ENCODE assay signal across 12 cellular contexts in genomic region chr18:50220249-50220648, GRCh38. TPM values are rescaled to one million over a fixed set of nuclear protein-coding genes. Genes with fewer than 3 reads are reported as not detected.
DNase-seq lines count a peak whose midpoint lies in the region; ATAC-seq and TF ChIP-seq lines count a peak whose summit lies in the region.
"Not testable (repeated sequence)": the region's sequence is repeated elsewhere in the genome, so short reads cannot be mapped to it uniquely, and the experiment has no call there.
"Had no signal": no experiment of that assay in that cellular context is flagged by ENCODE, and none has a peak within 500 bp of the region (broad histone marks: within the 10 kb centered on the region; RNA-seq: fewer than 3 reads in every experiment).

No MANE protein-coding gene starts in this region.

- H3K27ac ChIP-seq in endodermal cell (ENCODE audit: low read depth, low read length); liver (ENCODE audit: low read depth in 1 of 2, low read length in 2 of 2): not testable (repeated sequence)

- peaks cover 27% of the 10 kb centered on the region for H3K9me3 ChIP-seq in endodermal cell (ENCODE audit: control insufficient read depth, low read length)
- H3K9me3 ChIP-seq in liver (ENCODE audit: control insufficient read depth in 4 of 4, low read length in 3 of 4): not testable (repeated sequence)

- not testable (repeated sequence) for H3K9ac ChIP-seq in endodermal cell (ENCODE audit: extremely low read depth, low read length, poor library complexity, severe bottlenecking); liver (ENCODE audit: low read depth in 1 of 2, low read length in 2 of 2)

- H3K36me3 ChIP-seq in endodermal cell (ENCODE audit: control insufficient read depth, insufficient read depth, low read length); liver (ENCODE audit: control insufficient read depth in 4 of 4, insufficient read depth in 3 of 4, low read depth in 1 of 4, low read length in 3 of 4): not testable (repeated sequence)

- BruUV-seq in Calu3 (replicated peaks; lab: Mats Ljungman, UMichigan): not testable (repeated sequence)

- ATAC-seq in activated T-cell treated with anti-CD3 and anti-CD28 coated beads, Interleukin-2, amount 50 U/mL, for 72 hours (replicated peaks in 1 of 2): not testable (repeated sequence)

- not testable (repeated sequence) for H3K4me3 Mint-ChIP-seq in Calu3 (ENCODE audit: low read depth, unreplicated experiment); IgD-negative memory B cell; activated T-cell treated with anti-CD3 and anti-CD28 coated beads, Interleukin-2, amount 50 U/mL, for 72 hours; endodermal cell

- H3K4me1 ChIP-seq in endodermal cell (ENCODE audit: control insufficient read depth, insufficient read depth, low read length); liver (ENCODE audit: control insufficient read depth in 4 of 4, insufficient read depth in 4 of 4, low read length in 3 of 4): not testable (repeated sequence)

- not testable (repeated sequence) for H3K27me3 ChIP-seq in endodermal cell (ENCODE audit: control insufficient read depth, insufficient read depth, low read length, poor library complexity, severe bottlenecking); liver (ENCODE audit: control insufficient read depth in 4 of 4, insufficient read depth in 4 of 4, low read length in 3 of 4)

- not testable (repeated sequence) for H3K36me3 Mint-ChIP-seq in Calu3 (ENCODE audit: insufficient read depth, unreplicated experiment); IgD-negative memory B cell; activated T-cell treated with anti-CD3 and anti-CD28 coated beads, Interleukin-2, amount 50 U/mL, for 72 hours (ENCODE audit: insufficient read depth in 2 of 2); endodermal cell (ENCODE audit: low read depth)

- DNase-seq in Calu3; activated T-cell treated with anti-CD3 and anti-CD28 coated beads, Interleukin-2, amount 50 U/mL, for 72 hours; endodermal cell: not testable (repeated sequence)

- peaks cover 29% of the 10 kb centered on the region for H3K27me3 Mint-ChIP-seq in Calu3 (ENCODE audit: unreplicated experiment)
- peaks cover 28% of the 10 kb centered on the region for H3K27me3 Mint-ChIP-seq in IgD-negative memory B cell
- peaks cover 24% of the 10 kb centered on the region for H3K27me3 Mint-ChIP-seq in activated T-cell treated with anti-CD3 and anti-CD28 coated beads, Interleukin-2, amount 50 U/mL, for 72 hours (ENCODE audit: low read depth)
- peaks cover 14% of the 10 kb centered on the region for H3K27me3 Mint-ChIP-seq in endodermal cell (ENCODE audit: insufficient read depth)

- not testable (repeated sequence) for TF ChIP-seq CTCF in Calu3 (IDR thresholded peaks at IDR 0.05; ENCODE audit: unreplicated experiment); endodermal cell (conservative IDR thresholded peaks at IDR 0.05); liver (IDR thresholded peaks at IDR 0.05; ENCODE audit: low read depth, low read length, missing input control)

- CTCF ChIA-PET in Calu3 (lab: Charles Lee): not testable (repeated sequence)

- not testable (repeated sequence) for H3K9me3 Mint-ChIP-seq in Calu3 (ENCODE audit: low read depth, unreplicated experiment); activated T-cell treated with anti-CD3 and anti-CD28 coated beads, Interleukin-2, amount 50 U/mL, for 72 hours
- H3K9me3 Mint-ChIP-seq in IgD-negative memory B cell (peaks cover 4 to 13% (median 9%) of the 10 kb centered on the region in 3 donors), endodermal cell (peaks cover 57% of the 10 kb centered on the region)

- H3K4me3 ChIP-seq in endodermal cell (ENCODE audit: low read length): peak overlapping the region; percentile 36
- H3K4me3 ChIP-seq in liver (ENCODE audit: low read depth in 1 of 3, low read length in 3 of 3): not testable (repeated sequence)

- H3K27ac Mint-ChIP-seq in Calu3 (ENCODE audit: unreplicated experiment): peak overlapping the region; percentile 24
- H3K27ac Mint-ChIP-seq in IgD-negative memory B cell: peak overlapping the region in 2 of 3 donors; percentile 42 to 54
- peak overlapping the region; percentile 23 for H3K27ac Mint-ChIP-seq in activated T-cell treated with anti-CD3 and anti-CD28 coated beads, Interleukin-2, amount 50 U/mL, for 72 hours
- H3K27ac Mint-ChIP-seq in endodermal cell: not testable (repeated sequence)

- H3K4me1 Mint-ChIP-seq in Calu3 (ENCODE audit: low read depth, unreplicated experiment): peaks cover 43% of the 10 kb centered on the region
- not testable (repeated sequence) for H3K4me1 Mint-ChIP-seq in IgD-negative memory B cell; activated T-cell treated with anti-CD3 and anti-CD28 coated beads, Interleukin-2, amount 50 U/mL, for 72 hours (ENCODE audit: low read depth); endodermal cell

- TF ChIP-seq RAD21 in liver (IDR thresholded peaks at IDR 0.05): not testable (repeated sequence)

- intact Hi-C loops in Calu3 (cut with micrococcal nuclease; ENCODE audit: unreplicated experiment): not testable (repeated sequence)

- WGBS in endodermal cell (ENCODE audit: insufficient coverage in 1 of 2, insufficient read length in 1 of 2), 2 experiments: 91 to 93% methylated on average over 4 of the region's 4 CpGs
- 54% methylated on average over 4 of the region's 4 CpGs for WGBS in liver

TF ChIP-seq in liver, 16 proteins besides CTCF, POLR2A, EP300 and RAD21:
- TF ChIP-seq HNF4A (conservative IDR thresholded peaks at IDR 0.05) (peak; percentile 50 to 75), RXRA (IDR thresholded peaks at IDR 0.05) (peak in 1 of 2 donors; percentile 27)

RNA-seq across cellular contexts. Expression of gene MYO5B, which starts 25.3 kb away (rescaled TPM):
- total RNA-seq in Calu3 (2022): 56.7 and 59.1 TPM in 2 replicates
- polyA plus RNA-seq in IgD-negative memory B cell: 1.2 TPM
- under 1 TPM; 0.12 to 0.39 TPM for total RNA-seq in activated T-cell treated with anti-CD3 and anti-CD28 coated beads, Interleukin-2, amount 50 U/mL, for 72 hours
- 10 to 100 TPM; 12.2 to 16.8 TPM for total RNA-seq in endodermal cell
- 4.6 TPM for polyA plus RNA-seq in endodermal cell (2013, experiment 1 of 2)
- polyA plus RNA-seq in endodermal cell (2013, experiment 2 of 2): 4.1 TPM
- total RNA-seq in liver: 10 to 100 TPM in 1 of 2 donors, 1 to 10 TPM in 1; 5.4 to 23.4 TPM
- 10 to 100 TPM; 10.3 to 12.4 TPM for polyA plus RNA-seq in liver
- total RNA-seq: CD4-positive, alpha-beta memory T cell; CD4-positive, alpha-beta T cell; CD4-positive, CD25-positive, alpha-beta regulatory T cell; CD8-positive, alpha-beta T cell had no signal
- polyA plus RNA-seq: CD14-positive monocyte; CD8-positive, alpha-beta memory T cell had no signal

RNA-seq across cellular contexts. Expression of gene CFAP53, which starts 46.0 kb away (rescaled TPM):
- 0.94 and 0.98 TPM in 2 replicates for total RNA-seq in Calu3 (2022)
- polyA plus RNA-seq in IgD-negative memory B cell: not detected
- 1 to 10 TPM in 1 of 2 donors, under 1 TPM in 1; 0.97 to 1.6 TPM for total RNA-seq in activated T-cell treated with anti-CD3 and anti-CD28 coated beads, Interleukin-2, amount 50 U/mL, for 72 hours
- under 1 TPM; 0.37 to 0.66 TPM for total RNA-seq in endodermal cell
- polyA plus RNA-seq in endodermal cell (2013, experiment 1 of 2): 0.89 TPM
- polyA plus RNA-seq in endodermal cell (2013, experiment 2 of 2): 1.2 TPM
- under 1 TPM; 0.08 to 0.09 TPM for total RNA-seq in liver
- polyA plus RNA-seq in liver: under 1 TPM; 0.05 to 0.14 TPM
- total RNA-seq: Caco-2 had no signal
- polyA plus RNA-seq: CD8-positive, alpha-beta memory T cell had no signal

Comparison
In these comparisons a context has a peak if more than half of its experiments do, and no peak if none do; other contexts are left out.
1. RNA of gene MYO5B, which starts 25.3 kb away (total RNA-seq): 56.7 to 59.1 TPM in Calu3, 5.4 to 23.4 TPM in liver and 12.2 to 16.8 TPM in endodermal cell; 0.12 to 0.39 TPM in activated T-cell treated with anti-CD3 and anti-CD28 coated beads, Interleukin-2, amount 50 U/mL, for 72 hours; every median in the first group is over 4 times any median in the second.